ENCODE assay signal across 23 cellular contexts in the genomic region with DNA sequence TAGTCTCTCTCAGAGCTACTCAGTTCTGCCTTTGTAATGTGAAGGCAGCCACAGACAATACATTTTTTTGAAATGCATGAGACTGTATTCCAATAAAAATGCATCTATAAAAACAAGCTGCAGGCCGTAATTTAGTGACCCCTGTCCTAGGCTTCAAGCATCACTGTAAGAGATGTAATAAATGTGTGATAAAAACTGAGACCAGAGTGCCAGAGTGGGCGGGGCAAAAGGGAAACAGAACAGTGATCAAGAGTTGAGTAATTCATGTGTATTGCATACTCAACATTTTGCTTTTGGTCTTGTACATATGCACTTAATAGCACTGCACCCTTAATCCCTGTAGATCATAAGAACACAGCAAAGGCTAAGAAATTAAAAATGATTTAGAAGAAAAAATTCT.
"Had no signal": no experiment of that assay in that cellular context is flagged by ENCODE, and none has a peak within 500 bp of the region (broad histone marks: within the 10 kb centered on the region; RNA-seq: fewer than 3 reads in every experiment).

No MANE protein-coding gene starts in this region.

- H3K27me3 ChIP-seq: heart left ventricle, left lung had no signal

- H3K4me1 Mint-ChIP-seq: activated B cell treated with CpG ODN at 0.5 μM for 24 hours; activated CD4-positive, alpha-beta T cell treated with anti-CD3 and anti-CD28 coated beads, Interleukin-2, amount 10 ng/mL, durations not matched to agents 24 days and 14 days; memory B cell; natural killer cell had no signal

- DNase-seq: activated B cell treated with CpG ODN at 0.5 μM for 24 hours; activated CD4-positive, alpha-beta T cell treated with anti-CD3 and anti-CD28 coated beads, Interleukin-2, amount 10 ng/mL, durations not matched to agents 24 days and 14 days; activated CD8-positive, alpha-beta memory T cell treated with anti-CD3 and anti-CD28 coated beads, Interleukin-2, amount 50 U/mL, for 4 hours; activated CD8-positive, alpha-beta T cell treated with anti-CD3 and anti-CD28 coated beads, Interleukin-2, amount 10 ng/mL, durations not matched to agents 7 days and 5 days; activated gamma-delta T cell treated with Interleukin-2 at 50 U/mL for 16 hours; activated T-cell treated with anti-CD3 and anti-CD28 coated beads, Interleukin-2, amount 50 U/mL, for 72 hours; amygdala; effector memory CD4-positive, alpha-beta T cell; heart left ventricle; natural killer cell; retina; stimulated activated CD4-positive, alpha-beta T cell treated with anti-CD3 and anti-CD28 coated beads, Interleukin-15, amount 100 ng/mL, for 24 hours; stimulated activated CD4-positive, alpha-beta T cell treated with anti-CD3 and anti-CD28 coated beads, Interleukin-4, amount 100 ng/mL, for 1 hour; stimulated activated naive CD4-positive, alpha-beta T cell; trophoblast cell had no signal

- H3K9me3 Mint-ChIP-seq: activated B cell treated with CpG ODN at 0.5 μM for 24 hours; activated CD4-positive, alpha-beta T cell treated with anti-CD3 and anti-CD28 coated beads, Interleukin-2, amount 10 ng/mL, durations not matched to agents 24 days and 14 days; brain had no signal

- H3K4me1 ChIP-seq: heart left ventricle, left lung had no signal

- FAIRE-seq: frontal cortex, islet of Langerhans, TTC549 had no signal

- H3K4me3 Mint-ChIP-seq: activated B cell treated with CpG ODN at 0.5 μM for 24 hours; activated CD4-positive, alpha-beta T cell treated with anti-CD3 and anti-CD28 coated beads, Interleukin-2, amount 10 ng/mL, durations not matched to agents 24 days and 14 days; activated CD8-positive, alpha-beta T cell treated with anti-CD3 and anti-CD28 coated beads, Interleukin-2, amount 10 ng/mL, durations not matched to agents 7 days and 5 days; activated naive CD8-positive, alpha-beta T cell; activated T-cell treated with anti-CD3 and anti-CD28 coated beads, Interleukin-2, amount 50 U/mL, for 72 hours; brain; dendritic cell treated with granulocyte-macrophage colony-stimulating factor and Interleukin-4, amounts not matched to agents 40 ng/mL and 50 ng/mL, for 4 days; memory B cell; natural killer cell had no signal

- H3K36me3 ChIP-seq: heart left ventricle, left lung had no signal

- H3K27me3 Mint-ChIP-seq: activated B cell treated with CpG ODN at 0.5 μM for 24 hours; activated CD4-positive, alpha-beta T cell treated with anti-CD3 and anti-CD28 coated beads, Interleukin-2, amount 10 ng/mL, durations not matched to agents 24 days and 14 days; activated naive CD8-positive, alpha-beta T cell; dendritic cell treated with granulocyte-macrophage colony-stimulating factor and Interleukin-4, amounts not matched to agents 40 ng/mL and 50 ng/mL, for 4 days; memory B cell had no signal

- H3K4me3 ChIP-seq: heart left ventricle, left lung had no signal

- H3K27ac ChIP-seq: heart left ventricle, left lung had no signal

- H3K27ac Mint-ChIP-seq: activated B cell treated with CpG ODN at 0.5 μM for 24 hours; activated CD4-positive, alpha-beta T cell treated with anti-CD3 and anti-CD28 coated beads, Interleukin-2, amount 10 ng/mL, durations not matched to agents 24 days and 14 days; activated CD8-positive, alpha-beta T cell treated with anti-CD3 and anti-CD28 coated beads, Interleukin-2, amount 10 ng/mL, durations not matched to agents 7 days and 5 days; activated naive CD8-positive, alpha-beta T cell; activated T-cell treated with anti-CD3 and anti-CD28 coated beads, Interleukin-2, amount 50 U/mL, for 72 hours; brain; dendritic cell treated with granulocyte-macrophage colony-stimulating factor and Interleukin-4, amounts not matched to agents 40 ng/mL and 50 ng/mL, for 4 days; memory B cell; natural killer cell had no signal

- H3K9me3 ChIP-seq: heart left ventricle, left lung had no signal

- ATAC-seq: activated CD8-positive, alpha-beta T cell treated with anti-CD3 and anti-CD28 coated beads, Interleukin-2, amount 10 ng/mL, durations not matched to agents 7 days and 5 days; activated T-cell treated with anti-CD3 and anti-CD28 coated beads, Interleukin-2, amount 50 U/mL, for 72 hours; heart left ventricle; left lung; natural killer cell had no signal

- H3K36me3 Mint-ChIP-seq: activated naive CD8-positive, alpha-beta T cell; memory B cell; natural killer cell had no signal
